In the genomic region with DNA sequence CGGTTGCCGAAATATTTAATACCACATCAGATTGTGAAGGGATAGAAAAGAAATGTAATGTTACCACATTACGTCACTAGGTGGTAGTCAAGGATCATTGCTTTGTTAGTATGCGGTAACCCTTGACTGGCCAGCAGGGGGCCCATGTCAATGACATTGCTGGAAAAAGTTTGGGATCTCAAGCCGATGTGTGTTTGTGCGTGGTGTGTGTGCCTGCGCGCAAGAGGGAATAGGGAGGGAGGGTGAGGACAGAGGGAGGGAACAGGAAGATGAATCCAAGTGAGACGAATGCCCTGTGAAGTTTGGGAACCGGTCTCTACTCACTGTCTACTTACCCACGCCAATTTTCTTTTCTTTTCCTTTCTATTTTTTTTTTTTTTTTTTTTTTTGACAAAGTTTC, we compare ENCODE assay signal across 8 cellular contexts.
DNase-seq lines count a peak whose midpoint lies in the region; ATAC-seq and TF ChIP-seq lines count a peak whose summit lies in the region.

No MANE protein-coding gene starts in this region.

- H3K27ac ChIP-seq in VCaP (no peak overlapping the region), caudate nucleus (ENCODE audit: low read depth, low read length) (no peak overlapping the region)

- peak; percentile 97 for TF ChIP-seq CTCF in VCaP (conservative IDR thresholded peaks at IDR 0.05)

- peak; percentile 80 for DNase-seq in AG08396 (ENCODE audit: low spot score)
- DNase-seq in NCI-H2171 treated with DMSO at 0.1 percent for 48 hours (lab: John Stamatoyannopoulos, UW) = peak; percentile 76
- peak in 36 of 61 donors; percentile 8 to 68 (median 28) for DNase-seq in caudate nucleus (lab: John Stamatoyannopoulos, UW)
- peak; percentile 88 for DNase-seq in kidney tubule cell (ENCODE audit: low spot score)
- peak; percentile 43 to 48 for DNase-seq in stimulated activated CD4-positive, alpha-beta T cell treated with anti-CD3 and anti-CD28 coated beads, Interleukin-2, amount 100 ng/mL, for 48 hours

- ATAC-seq in GM18861 (IDR thresholded peaks at IDR 0.05; ENCODE audit: unreplicated experiment) = peak; percentile 98
- peak; percentile 92 for ATAC-seq in HG03097 (IDR thresholded peaks at IDR 0.05; ENCODE audit: low FRiP score, unreplicated experiment)

Comparison
In these comparisons a context has a peak if more than half of its experiments do, and no peak if none do; other contexts are left out.
1. DNase-seq: peak in every context shown above with its lines; median percentile 88 in kidney tubule cell; 80 in AG08396; 76 in NCI-H2171 treated with DMSO at 0.1 percent for 48 hours; 46 in stimulated activated CD4-positive, alpha-beta T cell treated with anti-CD3 and anti-CD28 coated beads, Interleukin-2, amount 100 ng/mL, for 48 hours; 28 in caudate nucleus.